8 cellular contexts compared by ENCODE assay signal in genomic region chr1:62841587-62842169, GRCh38. TPM values are rescaled to one million over a fixed set of nuclear protein-coding genes. Genes with fewer than 3 reads are reported as not detected.
A peak's percentile ranks its signal among the peaks of the same experiment; 100 is the strongest.
DNase-seq lines count a peak whose midpoint lies in the region; ATAC-seq and TF ChIP-seq lines count a peak whose summit lies in the region.

No MANE protein-coding gene starts in this region.

- no peak overlapping the region for H3K4me2 ChIP-seq in hepatocyte

- H3K36me3 Mint-ChIP-seq in stimulated activated memory B cell treated with anti-CD40 and anti-IgM and Interleukin-4, amounts not matched to agents 10 μg/mL and 1 μg/mL and 100 μg/mL, for 72 hours, result peaks cover 15% of the 10 kb centered on the region

- no peaks in the 10 kb centered on the region for H4K20me1 ChIP-seq in hepatocyte (ENCODE audit: insufficient read depth, poor library complexity, severe bottlenecking)

- H3K4me3 Mint-ChIP-seq in stimulated activated memory B cell treated with anti-CD40 and anti-IgM and Interleukin-4, amounts not matched to agents 10 μg/mL and 1 μg/mL and 100 μg/mL, for 72 hours, result no peak overlapping the region

- peaks cover 5% of the 10 kb centered on the region for H3K4me1 Mint-ChIP-seq in stimulated activated memory B cell treated with anti-CD40 and anti-IgM and Interleukin-4, amounts not matched to agents 10 μg/mL and 1 μg/mL and 100 μg/mL, for 72 hours

- 5% methylated on average over 3 of the region's 3 CpGs for whole genome bisulfite sequencing in hepatocyte (ENCODE audit: low lambda C conversion rate, missing lambda C conversion rate)

- no peak overlapping the region for H3K27ac ChIP-seq in hepatocyte

- DNase-seq in AG09309 (ENCODE audit: low read depth), result peak; percentile 20
- peak; percentile 44 for DNase-seq in GM10266 (ENCODE audit: extremely low spot score)
- DNase-seq in NCI-H345 (lab: John Stamatoyannopoulos, UW), result peak; percentile 69
- DNase-seq in amniotic epithelial cell (ENCODE audit: low read depth), result peak; percentile 58
- DNase-seq in hepatocyte (ENCODE audit: low spot score), result peak; percentile 72
- peak; percentile 57 for DNase-seq in smooth muscle cell of the brain vasculature (ENCODE audit: low read depth, low spot score)

- H2AFZ ChIP-seq in hepatocyte, result no peak overlapping the region

- H3K9me2 ChIP-seq in hepatocyte (replicated peaks; ENCODE audit: insufficient read depth), result no peaks in the 10 kb centered on the region

- no peaks in the 10 kb centered on the region for H3K36me3 ChIP-seq in hepatocyte (replicated peaks; ENCODE audit: insufficient read depth, low read depth)

- ATAC-seq in HG03159 (IDR thresholded peaks at IDR 0.05; ENCODE audit: unreplicated experiment), result peak; percentile 60
- ATAC-seq in stimulated activated memory B cell treated with anti-CD40 and anti-IgM and Interleukin-4, amounts not matched to agents 10 μg/mL and 1 μg/mL and 100 μg/mL, for 72 hours, result no peak

- H3K27ac Mint-ChIP-seq in stimulated activated memory B cell treated with anti-CD40 and anti-IgM and Interleukin-4, amounts not matched to agents 10 μg/mL and 1 μg/mL and 100 μg/mL, for 72 hours, result no peak overlapping the region

- TF ChIP-seq CTCF in AG09309 (IDR thresholded peaks at IDR 0.05; ENCODE audit: control insufficient read depth, insufficient read depth, low read depth, low read length, missing control alignments) (peak; percentile 59), GM10266 (IDR thresholded peaks at IDR 0.05; ENCODE audit: control insufficient read depth, insufficient read depth, low read depth, missing control alignments) (peak; percentile 67), hepatocyte (IDR thresholded peaks at IDR 0.05; ENCODE audit: poor library complexity) (peak; percentile 84)

- H3K4me1 ChIP-seq in hepatocyte (ENCODE audit: insufficient read depth), result no peaks in the 10 kb centered on the region

- no peaks in the 10 kb centered on the region for H3K27me3 ChIP-seq in hepatocyte

- H3K4me3 ChIP-seq in AG09309 (ENCODE audit: control insufficient read depth, low read depth, low read length), result no peak overlapping the region
- H3K4me3 ChIP-seq in hepatocyte, result no peak overlapping the region

- H3K9me3 Mint-ChIP-seq in stimulated activated memory B cell treated with anti-CD40 and anti-IgM and Interleukin-4, amounts not matched to agents 10 μg/mL and 1 μg/mL and 100 μg/mL, for 72 hours, result no peaks in the 10 kb centered on the region

- no peaks in the 10 kb centered on the region for H3K27me3 Mint-ChIP-seq in stimulated activated memory B cell treated with anti-CD40 and anti-IgM and Interleukin-4, amounts not matched to agents 10 μg/mL and 1 μg/mL and 100 μg/mL, for 72 hours

- no peaks in the 10 kb centered on the region for H3K9me3 ChIP-seq in hepatocyte (ENCODE audit: low read depth)

- H3K79me2 ChIP-seq in hepatocyte, result no peaks in the 10 kb centered on the region

RNA-seq across cellular contexts. Expression of gene ATG4C, which starts 57.7 kb away (rescaled TPM):
- 8.3 and 10.6 TPM in 2 replicates for total RNA-seq in hepatocyte
- polyA plus RNA-seq in hepatocyte, result 6.8 and 7.2 TPM in 2 replicates

Comparison
In these comparisons a context has a peak if more than half of its experiments do, and no peak if none do; other contexts are left out.
1. DNase-seq: peak in every context shown above with its lines; median percentile 72 in hepatocyte; 69 in NCI-H345; 58 in amniotic epithelial cell; 57 in smooth muscle cell of the brain vasculature; 44 in GM10266; 20 in AG09309.